18 cellular contexts compared by ENCODE assay signal in the genomic region with DNA sequence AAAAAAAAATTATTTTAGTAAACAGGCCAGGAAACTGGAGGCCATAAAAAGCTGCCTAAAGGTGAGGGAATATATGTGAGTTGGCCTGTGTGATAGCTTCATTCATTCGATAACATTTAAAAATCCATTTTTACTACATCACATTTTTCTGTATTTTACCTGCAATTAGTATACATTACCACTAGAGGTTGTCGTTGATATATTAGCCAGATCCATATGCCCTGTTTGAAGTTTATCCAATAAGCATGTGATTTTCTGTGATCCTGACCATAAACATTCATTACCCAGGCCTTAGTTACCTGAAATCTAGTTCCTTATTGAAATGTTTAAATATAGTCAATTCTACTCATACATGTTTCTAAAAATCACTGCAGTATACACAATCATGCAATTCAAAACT.
DNase-seq lines count a peak whose midpoint lies in the region; ATAC-seq and TF ChIP-seq lines count a peak whose summit lies in the region.
"Had no signal": no experiment of that assay in that cellular context is flagged by ENCODE, and none has a peak within 500 bp of the region (broad histone marks: within the 10 kb centered on the region; RNA-seq: fewer than 3 reads in every experiment).

No MANE protein-coding gene starts in this region.

- no peaks in the 10 kb centered on the region for H4K20me1 ChIP-seq in DOHH2 (ENCODE audit: control insufficient read depth, insufficient read depth, low read depth, low read length)
- no peaks in the 10 kb centered on the region for H4K20me1 ChIP-seq in KMS-11 (ENCODE audit: insufficient read depth)
- no peaks in the 10 kb centered on the region for H4K20me1 ChIP-seq in osteoblast (ENCODE audit: insufficient read depth, low read length)
- H4K20me1 ChIP-seq: BLaER1 had no signal

- H3K36me3 ChIP-seq in DOHH2 (ENCODE audit: control insufficient read depth, low read length) (no peaks in the 10 kb centered on the region), KMS-11 (ENCODE audit: insufficient read depth) (no peaks in the 10 kb centered on the region), osteoblast (ENCODE audit: insufficient read depth, low read length) (no peaks in the 10 kb centered on the region)
- H3K36me3 ChIP-seq: right atrium auricular region had no signal

- peaks cover 69% of the 10 kb centered on the region for H3K4me1 Mint-ChIP-seq in chondrocyte (ENCODE audit: low read depth)
- H3K4me1 Mint-ChIP-seq: activated naive CD8-positive, alpha-beta T cell treated with anti-CD3 and anti-CD28 coated beads, Interleukin-2, amount 10 ng/mL, durations not matched to agents 7 days and 5 days had no signal

- no peak overlapping the region for H3K4me3 Mint-ChIP-seq in chondrocyte (ENCODE audit: unreplicated experiment)
- H3K4me3 Mint-ChIP-seq: activated naive CD8-positive, alpha-beta T cell treated with anti-CD3 and anti-CD28 coated beads, Interleukin-2, amount 10 ng/mL, durations not matched to agents 7 days and 5 days; activated T-cell treated with anti-CD3 and anti-CD28 coated beads, Interleukin-2, amount 50 U/mL, for 24 hours; natural killer cell treated with Interleukin-12 subunit alpha and Interleukin-12 subunit beta and Interleukin-15 and Interleukin-18, amount 100 ng/mL, for 72 hours; T-helper 2 cell treated with Interferon-gamma antibody and Interleukin-4, amounts not matched to agents 5 μg/mL and 100 μg/mL, for 36 hours had no signal

- ATAC-seq in activated naive CD4-positive, alpha-beta T cell treated with anti-CD3 and anti-CD28 coated beads, Interleukin-2, amount 50 U/mL, for 72 hours, result no peak
- ATAC-seq: natural killer cell treated with Interleukin-12 subunit alpha and Interleukin-12 subunit beta and Interleukin-15 and Interleukin-18, amount 100 ng/mL, for 72 hours had no signal

- H3K27ac ChIP-seq in DOHH2 (ENCODE audit: low read depth, low read length) (no peak overlapping the region), KMS-11 (no peak overlapping the region), osteoblast (ENCODE audit: low read depth, low read length) (peak overlapping the region; percentile 75)
- H3K27ac ChIP-seq: BLaER1, GM23248, right atrium auricular region had no signal

- H3K27me3 ChIP-seq in DOHH2 (ENCODE audit: control insufficient read depth, low read length) (no peaks in the 10 kb centered on the region), KMS-11 (ENCODE audit: insufficient read depth, low read depth) (no peaks in the 10 kb centered on the region), osteoblast (ENCODE audit: insufficient read depth, low read length) (no peaks in the 10 kb centered on the region)
- H3K27me3 ChIP-seq: BLaER1, right atrium auricular region had no signal

- peaks cover 20% of the 10 kb centered on the region for H3K36me3 Mint-ChIP-seq in chondrocyte (ENCODE audit: low read depth)
- H3K36me3 Mint-ChIP-seq in activated naive CD4-positive, alpha-beta T cell treated with anti-CD3 and anti-CD28 coated beads, Interleukin-2, amount 50 U/mL, for 72 hours, result no peaks in the 10 kb centered on the region
- H3K36me3 Mint-ChIP-seq: activated naive CD8-positive, alpha-beta T cell treated with anti-CD3 and anti-CD28 coated beads, Interleukin-2, amount 10 ng/mL, durations not matched to agents 7 days and 5 days; natural killer cell treated with Interleukin-12 subunit alpha and Interleukin-12 subunit beta and Interleukin-15 and Interleukin-18, amount 100 ng/mL, for 72 hours had no signal

- no peaks in the 10 kb centered on the region for H3K27me3 Mint-ChIP-seq in chondrocyte (ENCODE audit: low read depth)

- peaks cover 4% of the 10 kb centered on the region; the same call in 1 of the 2 replicates for H3K9me3 ChIP-seq in DOHH2 (ENCODE audit: control insufficient read depth, insufficient read depth, low read length)
- H3K9me3 ChIP-seq in osteoblast (ENCODE audit: low read depth, low read length), result no peaks in the 10 kb centered on the region

- no peak overlapping the region for H3K27ac Mint-ChIP-seq in chondrocyte (ENCODE audit: unreplicated experiment)
- no peak overlapping the region for H3K27ac Mint-ChIP-seq in activated naive CD4-positive, alpha-beta T cell treated with anti-CD3 and anti-CD28 coated beads, Interleukin-2, amount 50 U/mL, for 72 hours
- H3K27ac Mint-ChIP-seq: activated naive CD8-positive, alpha-beta T cell treated with anti-CD3 and anti-CD28 coated beads, Interleukin-2, amount 10 ng/mL, durations not matched to agents 7 days and 5 days; activated T-cell treated with anti-CD3 and anti-CD28 coated beads, Interleukin-2, amount 50 U/mL, for 24 hours; natural killer cell treated with Interleukin-12 subunit alpha and Interleukin-12 subunit beta and Interleukin-15 and Interleukin-18, amount 100 ng/mL, for 72 hours; T-helper 2 cell treated with Interferon-gamma antibody and Interleukin-4, amounts not matched to agents 5 μg/mL and 100 μg/mL, for 36 hours had no signal

- TF ChIP-seq CTCF in DOHH2 (IDR thresholded peaks at IDR 0.05; ENCODE audit: low read depth, low read length, poor library complexity, severe bottlenecking) (peak; percentile 31), KMS-11 (conservative IDR thresholded peaks at IDR 0.05; ENCODE audit: low read depth, low read length) (peak; percentile 50; the same call in 1 of the 2 replicates), chondrocyte (IDR thresholded peaks at IDR 0.05) (peak; percentile 68), osteoblast (IDR thresholded peaks at IDR 0.05; ENCODE audit: extremely low read depth, low read depth, low read length) (peak; percentile 22)

- H3K9me3 Mint-ChIP-seq in chondrocyte (ENCODE audit: low read depth), result peaks cover 8% of the 10 kb centered on the region
- peaks cover 3 to 12% of the 10 kb centered on the region in 2 donors for H3K9me3 Mint-ChIP-seq in activated naive CD4-positive, alpha-beta T cell treated with anti-CD3 and anti-CD28 coated beads, Interleukin-2, amount 50 U/mL, for 72 hours
- H3K9me3 Mint-ChIP-seq: activated naive CD8-positive, alpha-beta T cell treated with anti-CD3 and anti-CD28 coated beads, Interleukin-2, amount 10 ng/mL, durations not matched to agents 7 days and 5 days; natural killer cell treated with Interleukin-12 subunit alpha and Interleukin-12 subunit beta and Interleukin-15 and Interleukin-18, amount 100 ng/mL, for 72 hours had no signal

- no peaks in the 10 kb centered on the region for H3F3A ChIP-seq in DOHH2 (ENCODE audit: control insufficient read depth, insufficient read depth)

- H2AFZ ChIP-seq in KMS-11 (ENCODE audit: low read depth) (no peak overlapping the region), osteoblast (ENCODE audit: low read length) (no peak overlapping the region)
- H2AFZ ChIP-seq: GM23248 had no signal

- H3K79me2 ChIP-seq in DOHH2 (ENCODE audit: control insufficient read depth, low read length), result no peaks in the 10 kb centered on the region
- no peaks in the 10 kb centered on the region for H3K79me2 ChIP-seq in KMS-11 (ENCODE audit: insufficient read depth, low read depth)
- H3K79me2 ChIP-seq in osteoblast (ENCODE audit: insufficient read depth, low read length), result no peaks in the 10 kb centered on the region

- H3K4me2 ChIP-seq in DOHH2 (ENCODE audit: low read length) (no peak overlapping the region), KMS-11 (no peak overlapping the region), osteoblast (ENCODE audit: insufficient read depth, low read length) (no peak overlapping the region)
- H3K4me2 ChIP-seq: BLaER1 had no signal

- H3K9me2 ChIP-seq in DOHH2 (replicated peaks; ENCODE audit: control insufficient read depth, low read length), result no peaks in the 10 kb centered on the region

- H3K9ac ChIP-seq in KMS-11, result no peak overlapping the region
- H3K9ac ChIP-seq: BLaER1, GM23248 had no signal

- H3K4me3 ChIP-seq in DOHH2 (ENCODE audit: low read length) (no peak overlapping the region), KMS-11 (IDR thresholded peaks at IDR 0.05; ENCODE audit: insufficient read depth, low read depth, low read length) (no peak overlapping the region), osteoblast (ENCODE audit: insufficient read depth, low read length) (no peak overlapping the region)
- H3K4me3 ChIP-seq: BLaER1, GM23248, right atrium auricular region had no signal

- no peak for DNase-seq in chondrocyte (ENCODE audit: low spot score)
- DNase-seq in osteoblast (ENCODE audit: insufficient read length, low spot score, missing footprints), result no peak
- DNase-seq in NCI-H69 (lab: John Stamatoyannopoulos, UW), result no peak
- no peak for DNase-seq in activated naive CD4-positive, alpha-beta T cell treated with anti-CD3 and anti-CD28 coated beads, Interleukin-2, amount 50 U/mL, for 72 hours (ENCODE audit: low spot score in 2 of 2)
- no peak for DNase-seq in NOMO-1 treated with dmso at 0.1 percent for 144 hours (lab: John Stamatoyannopoulos, UW; ENCODE audit: unreplicated experiment)
- DNase-seq: activated CD4-positive, alpha-beta T cell treated with anti-CD3 and anti-CD28 coated beads for 48 hours; activated naive CD8-positive, alpha-beta T cell treated with anti-CD3 and anti-CD28 coated beads, Interleukin-2, amount 10 ng/mL, durations not matched to agents 7 days and 5 days; activated T-cell treated with anti-CD3 and anti-CD28 coated beads, Interleukin-2, amount 50 U/mL, for 24 hours; caudate nucleus; DMS79; GM23248; NCI-H748 treated with DMSO at 0.1 percent for 48 hours had no signal

- H3K4me1 ChIP-seq in DOHH2 (ENCODE audit: control insufficient read depth, low read length) (no peaks in the 10 kb centered on the region), KMS-11 (ENCODE audit: low read depth, poor library complexity, severe bottlenecking) (no peaks in the 10 kb centered on the region), osteoblast (ENCODE audit: insufficient read depth, low read length) (peaks cover 36% of the 10 kb centered on the region)
- H3K4me1 ChIP-seq: BLaER1 had no signal
